31 cellular contexts compared by ENCODE assay signal in the genomic region with DNA sequence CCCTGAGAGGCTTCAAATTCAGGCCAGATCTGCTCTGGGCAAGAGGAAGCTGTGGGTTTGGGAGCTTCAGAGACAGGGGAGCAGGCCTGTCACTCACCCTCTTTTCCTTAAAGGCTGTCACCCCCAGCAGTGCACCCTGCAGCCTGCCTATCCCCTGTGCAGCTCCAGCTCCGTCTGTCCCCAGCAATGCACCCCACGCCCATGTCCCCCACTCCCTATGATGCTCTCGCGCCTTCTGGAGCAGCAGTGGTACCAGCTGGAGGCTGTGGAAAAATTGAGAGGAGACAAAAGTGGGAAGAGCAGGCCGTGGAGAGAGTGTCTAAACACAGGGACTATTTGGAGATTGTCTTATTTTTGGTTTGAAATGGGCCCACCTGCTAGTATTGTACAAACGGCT. TPM values are rescaled to one million over a fixed set of nuclear protein-coding genes. Genes with fewer than 3 reads are reported as not detected.
"Had no signal": no experiment of that assay in that cellular context is flagged by ENCODE, and none has a peak within 500 bp of the region (broad histone marks: within the 10 kb centered on the region; RNA-seq: fewer than 3 reads in every experiment).

No MANE protein-coding gene starts in this region.

- H3K4me3 ChIP-seq: breast epithelium, esophagus squamous epithelium, left ventricle myocardium inferior, lung, right lobe of liver, upper lobe of left lung, vagina had no signal

- H3K27ac Mint-ChIP-seq: dendritic cell treated with granulocyte-macrophage colony-stimulating factor and Interleukin-4, amounts not matched to agents 40 ng/mL and 50 ng/mL, for 4 days; natural killer cell; stimulated activated naive CD8-positive, alpha-beta T cell treated with anti-CD3 and anti-CD28 coated beads, Interleukin-15, Interleukin-2, amounts not matched to agents 100 ng/mL and 50 ng/mL, for 24 hours; T-cell had no signal

- H3K36me3 ChIP-seq: breast epithelium, esophagus squamous epithelium, left ventricle myocardium inferior, right lobe of liver, upper lobe of left lung, vagina had no signal

- DNase-seq: activated CD4-positive, alpha-beta T cell treated with anti-CD3 and anti-CD28 coated beads for 4 hours; activated CD4-positive, alpha-beta T cell treated with anti-CD3 and anti-CD28 coated beads, Interleukin-2, amount 50 U/mL, for 4 hours; activated effector memory CD4-positive, alpha-beta T cell treated with anti-CD3 and anti-CD28 coated beads, Interleukin-2, amount 50 U/mL, for 16 hours; activated naive CD4-positive, alpha-beta T cell treated with anti-CD3 and anti-CD28 coated beads, Interleukin-2, amount 50 U/mL, for 16 hours; activated T-cell treated with anti-CD3 and anti-CD28 coated beads for 4 hours; amniotic stem cell; central memory CD4-positive, alpha-beta T cell; effector CD4-positive, alpha-beta T cell; esophagus squamous epithelium; foreskin melanocyte; islet precursor cell; left ventricle myocardium inferior; mesendoderm; natural killer cell; right lobe of liver; stimulated activated CD4-positive, alpha-beta T cell treated with anti-CD3 and anti-CD28 coated beads, Interleukin-2, amount 100 ng/mL, for 48 hours; T-cell; upper lobe of left lung had no signal

- ATAC-seq: natural killer cell, right lobe of liver, T-cell had no signal

- H3K27me3 Mint-ChIP-seq: stimulated activated naive CD8-positive, alpha-beta T cell treated with anti-CD3 and anti-CD28 coated beads, Interleukin-15, Interleukin-2, amounts not matched to agents 100 ng/mL and 50 ng/mL, for 24 hours had no signal

- H3K9me3 ChIP-seq: breast epithelium, esophagus squamous epithelium, left ventricle myocardium inferior, right lobe of liver, upper lobe of left lung, vagina had no signal

- H3K36me3 Mint-ChIP-seq: natural killer cell, T-cell had no signal

- H3K4me3 Mint-ChIP-seq: dendritic cell treated with granulocyte-macrophage colony-stimulating factor and Interleukin-4, amounts not matched to agents 40 ng/mL and 50 ng/mL, for 4 days; natural killer cell; stimulated activated naive CD8-positive, alpha-beta T cell treated with anti-CD3 and anti-CD28 coated beads, Interleukin-15, Interleukin-2, amounts not matched to agents 100 ng/mL and 50 ng/mL, for 24 hours; T-cell had no signal

- H3K27ac ChIP-seq: breast epithelium, epithelial cell of prostate, esophagus squamous epithelium, left ventricle myocardium inferior, right lobe of liver, vagina had no signal

- H3K4me1 ChIP-seq: breast epithelium, esophagus squamous epithelium, left ventricle myocardium inferior, right lobe of liver, vagina had no signal

- H3K4me1 Mint-ChIP-seq: natural killer cell had no signal

- H3K9me3 Mint-ChIP-seq: dendritic cell treated with granulocyte-macrophage colony-stimulating factor and Interleukin-4, amounts not matched to agents 40 ng/mL and 50 ng/mL, for 4 days; natural killer cell; stimulated activated naive CD8-positive, alpha-beta T cell treated with anti-CD3 and anti-CD28 coated beads, Interleukin-15, Interleukin-2, amounts not matched to agents 100 ng/mL and 50 ng/mL, for 24 hours; T-cell had no signal

- H3K27me3 ChIP-seq: right lobe of liver, upper lobe of left lung, vagina had no signal

RNA-seq across cellular contexts. Expression of a gene that starts 0.7 kb away (rescaled TPM):
- total RNA-seq: breast epithelium; esophagus squamous epithelium; glomerular endothelial cell; left ventricle myocardium inferior; natural killer cell; osteocyte; posterior vena cava; skeletal muscle tissue; subcutaneous adipose tissue; T-helper 2 cell treated with Interferon-gamma antibody and Interleukin-4, amounts not matched to agents 100 ng/mL and 5 ng/mL, for 36 hours had no signal

RNA-seq across cellular contexts. Expression of a gene that starts 26.3 kb away (rescaled TPM):
- total RNA-seq: breast epithelium; esophagus squamous epithelium; glomerular endothelial cell; left ventricle myocardium inferior; mononuclear cell; natural killer cell; osteocyte; posterior vena cava; skeletal muscle tissue; subcutaneous adipose tissue; T-cell; T-helper 2 cell treated with Interferon-gamma antibody and Interleukin-4, amounts not matched to agents 100 ng/mL and 5 ng/mL, for 36 hours; upper lobe of left lung; vagina had no signal
